28 cellular contexts compared by ENCODE assay signal in the genomic region with DNA sequence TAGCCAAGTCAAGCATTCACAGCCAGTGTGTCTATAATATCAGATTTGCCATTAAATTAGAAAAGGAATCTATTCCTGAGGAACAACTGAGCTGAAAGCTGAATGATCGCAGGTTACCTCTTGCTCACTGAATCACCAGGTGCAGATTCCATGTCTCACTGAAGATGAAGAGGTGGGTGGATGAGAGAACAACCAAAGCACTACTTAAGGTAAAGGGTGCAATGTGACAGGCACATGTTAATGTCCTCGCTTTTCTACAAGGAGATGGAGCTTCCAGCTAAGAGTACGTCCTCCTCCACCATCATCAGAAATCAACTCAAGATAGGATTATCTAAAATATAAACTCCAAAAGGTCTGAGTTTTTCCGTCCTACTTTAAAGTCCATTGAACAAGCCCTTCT. TPM values are rescaled to one million over a fixed set of nuclear protein-coding genes. Genes with fewer than 3 reads are reported as not detected.
"Had no signal": no experiment of that assay in that cellular context is flagged by ENCODE, and none has a peak within 500 bp of the region (broad histone marks: within the 10 kb centered on the region; RNA-seq: fewer than 3 reads in every experiment).

No MANE protein-coding gene starts in this region.

- H3K27ac Mint-ChIP-seq: natural killer cell; nephron; stimulated activated effector memory CD8-positive, alpha-beta T cell treated with anti-CD3 and anti-CD28 coated beads, Interleukin-12 subunit alpha, Interleukin-12 subunit beta, amount 100 ng/mL, for 72 hours; stimulated activated naive B cell treated with anti-CD40 and anti-IgM and Interleukin-4, amounts not matched to agents 10 μg/mL and 1 μg/mL and 100 μg/mL, for 72 hours; stimulated activated naive CD8-positive, alpha-beta T cell treated with anti-CD3 and anti-CD28 coated beads, Interleukin-15, Interleukin-2, amounts not matched to agents 100 ng/mL and 50 ng/mL, for 24 hours had no signal

- H3K27me3 ChIP-seq: pancreas, thyroid gland had no signal

- DNase-seq: natural killer cell; pancreas; right cardiac atrium; right lobe of liver; sigmoid colon; small intestine; stimulated activated CD4-positive, alpha-beta T cell treated with anti-CD3 and anti-CD28 coated beads, Interleukin-15, amount 100 ng/mL, for 24 hours; stimulated activated CD4-positive, alpha-beta T cell treated with anti-CD3 and anti-CD28 coated beads, Interleukin-2, amount 100 ng/mL, for 24 hours; stimulated activated CD4-positive, alpha-beta T cell treated with anti-CD3 and anti-CD28 coated beads, Interleukin-2, amount 100 ng/mL, for 48 hours; stimulated activated CD4-positive, alpha-beta T cell treated with anti-CD3 and anti-CD28 coated beads, Interleukin-4, amount 100 ng/mL, for 24 hours; stimulated activated naive B cell treated with anti-CD40 and anti-IgM and Interleukin-4, amounts not matched to agents 10 μg/mL and 1 μg/mL and 100 μg/mL, for 72 hours; stimulated activated naive CD4-positive, alpha-beta T cell treated with Interleukin-2 at 50 U/mL for 16 hours; stomach; thyroid gland; trophoblast cell; upper lobe of left lung had no signal

- H3K27ac ChIP-seq: neutrophil, pancreas, prostate gland, right lobe of liver, sigmoid colon, stomach, thoracic aorta, thyroid gland, upper lobe of left lung, vagina had no signal

- H3K9me3 ChIP-seq: neutrophil, pancreas, prostate gland, right lobe of liver, sigmoid colon, thoracic aorta, thyroid gland, tibial nerve, upper lobe of left lung, vagina had no signal

- H3K4me1 ChIP-seq: pancreas, prostate gland, vagina had no signal

- H3K4me3 Mint-ChIP-seq: natural killer cell; nephron; neural crest cell; stimulated activated effector memory CD8-positive, alpha-beta T cell treated with anti-CD3 and anti-CD28 coated beads, Interleukin-12 subunit alpha, Interleukin-12 subunit beta, amount 100 ng/mL, for 72 hours; stimulated activated naive B cell treated with anti-CD40 and anti-IgM and Interleukin-4, amounts not matched to agents 10 μg/mL and 1 μg/mL and 100 μg/mL, for 72 hours; stimulated activated naive CD8-positive, alpha-beta T cell treated with anti-CD3 and anti-CD28 coated beads, Interleukin-15, Interleukin-2, amounts not matched to agents 100 ng/mL and 50 ng/mL, for 24 hours had no signal

- H3K36me3 ChIP-seq: neutrophil, pancreas, prostate gland, right lobe of liver, sigmoid colon, stomach, thoracic aorta, thyroid gland, tibial nerve, upper lobe of left lung, vagina had no signal

- ATAC-seq: natural killer cell; pancreas; right cardiac atrium; right lobe of liver; stimulated activated effector memory CD8-positive, alpha-beta T cell treated with anti-CD3 and anti-CD28 coated beads, Interleukin-12 subunit alpha, Interleukin-12 subunit beta, amount 100 ng/mL, for 72 hours; stimulated activated naive B cell treated with anti-CD40 and anti-IgM and Interleukin-4, amounts not matched to agents 10 μg/mL and 1 μg/mL and 100 μg/mL, for 72 hours had no signal

- H3K36me3 Mint-ChIP-seq: stimulated activated effector memory CD8-positive, alpha-beta T cell treated with anti-CD3 and anti-CD28 coated beads, Interleukin-12 subunit alpha, Interleukin-12 subunit beta, amount 100 ng/mL, for 72 hours had no signal

- H3K4me3 ChIP-seq: pancreas, prostate gland, right lobe of liver, sigmoid colon, stomach, thoracic aorta, thyroid gland, tibial nerve, upper lobe of left lung, vagina had no signal

- H3K4me1 Mint-ChIP-seq: stimulated activated effector memory CD8-positive, alpha-beta T cell treated with anti-CD3 and anti-CD28 coated beads, Interleukin-12 subunit alpha, Interleukin-12 subunit beta, amount 100 ng/mL, for 72 hours had no signal

- H3K9me3 Mint-ChIP-seq: nephron, neural crest cell had no signal

RNA-seq across cellular contexts. Expression of a gene that starts 4.6 kb away (rescaled TPM):
- total RNA-seq: natural killer cell, osteocyte, pulmonary artery endothelial cell, renal cortical epithelial cell had no signal
